Comparison of ENCODE assay signal across 8 cellular contexts in genomic region chr11:65606876-65607613, GRCh38. TPM values are rescaled to one million over a fixed set of nuclear protein-coding genes. Genes with fewer than 3 reads are reported as not detected.
DNase-seq lines count a peak whose midpoint lies in the region; ATAC-seq and TF ChIP-seq lines count a peak whose summit lies in the region.

No MANE protein-coding gene starts in this region.

- DNase-seq in HFFc6, result peak; percentile 45
- peak; percentile 95 for DNase-seq in Right ventricle myocardium inferior (ENCODE audit: missing footprints)
- DNase-seq in occipital lobe (lab: John Stamatoyannopoulos, UW), result peak; percentile 94
- no peak for DNase-seq in glomerular visceral epithelial cell (ENCODE audit: extremely low spot score)

- peaks cover 34% of the 10 kb centered on the region for H3K4me1 Mint-ChIP-seq in HFFc6 (ENCODE audit: low read depth)
- peaks cover 10% of the 10 kb centered on the region for H3K4me1 Mint-ChIP-seq in activated T-helper 17 cell treated with anti-CD3 and anti-CD28 coated beads, Interleukin-2, amount 50 U/mL, for 72 hours

- H3K27ac Mint-ChIP-seq in HFFc6, result no peak overlapping the region
- no peak overlapping the region for H3K27ac Mint-ChIP-seq in activated T-helper 17 cell treated with anti-CD3 and anti-CD28 coated beads, Interleukin-2, amount 50 U/mL, for 72 hours

- intact Hi-C loops in Right ventricle myocardium inferior (cut with DNase I), result no loop called here

- peaks cover 3% of the 10 kb centered on the region; the same call in 1 of the 2 replicates for H3K27me3 Mint-ChIP-seq in HFFc6 (ENCODE audit: insufficient read depth)
- H3K27me3 Mint-ChIP-seq in activated T-helper 17 cell treated with anti-CD3 and anti-CD28 coated beads, Interleukin-2, amount 50 U/mL, for 72 hours, result no peaks in the 10 kb centered on the region

- H3K36me3 Mint-ChIP-seq in HFFc6 (ENCODE audit: low read depth), result peaks cover 23% of the 10 kb centered on the region
- peaks cover 97% of the 10 kb centered on the region for H3K36me3 Mint-ChIP-seq in activated T-helper 17 cell treated with anti-CD3 and anti-CD28 coated beads, Interleukin-2, amount 50 U/mL, for 72 hours (ENCODE audit: low read depth)

- no peak overlapping the region for H3K4me3 Mint-ChIP-seq in HFFc6
- no peak overlapping the region for H3K4me3 Mint-ChIP-seq in activated T-helper 17 cell treated with anti-CD3 and anti-CD28 coated beads, Interleukin-2, amount 50 U/mL, for 72 hours

- TF ChIP-seq CTCF in HFFc6 (IDR thresholded peaks at IDR 0.05), result no peak

- H3K9me3 Mint-ChIP-seq in HFFc6, result no peaks in the 10 kb centered on the region
- no peaks in the 10 kb centered on the region for H3K9me3 Mint-ChIP-seq in activated T-helper 17 cell treated with anti-CD3 and anti-CD28 coated beads, Interleukin-2, amount 50 U/mL, for 72 hours

- ATAC-seq in activated T-helper 17 cell treated with anti-CD3 and anti-CD28 coated beads, Interleukin-2, amount 50 U/mL, for 72 hours (replicated peaks), result peak; percentile 63
- ATAC-seq in Right ventricle myocardium inferior (peak; percentile 98), GM18519 (IDR thresholded peaks at IDR 0.05; ENCODE audit: low FRiP score, unreplicated experiment) (no peak), GM18868 (IDR thresholded peaks at IDR 0.05; ENCODE audit: unreplicated experiment) (no peak), GM18907 (IDR thresholded peaks at IDR 0.05; ENCODE audit: unreplicated experiment) (no peak)

RNA-seq across cellular contexts. Expression of gene MAP3K11, which starts 7.0 kb away (rescaled TPM):
- total RNA-seq in HFFc6 (2021; fragmentation: NEBNext Ultra II Directional; extraction: Animal tissue kit (Norgen Biotek cat#: 25700)), result 10 to 100 TPM; 42.1 to 51.1 (median 46.5) TPM
- total RNA-seq in activated T-helper 17 cell treated with anti-CD3 and anti-CD28 coated beads, Interleukin-2, amount 50 U/mL, for 72 hours, result 10 to 100 TPM; 64.9 to 83.2 TPM
- total RNA-seq in Right ventricle myocardium inferior, result 40.0 TPM
- total RNA-seq in occipital lobe, result 9.0 TPM

RNA-seq across cellular contexts. Expression of gene PCNX3, which starts 8.5 kb away (rescaled TPM):
- total RNA-seq in HFFc6 (2021; fragmentation: NEBNext Ultra II Directional; extraction: Animal tissue kit (Norgen Biotek cat#: 25700)), result 10 to 100 TPM; 51.5 to 66.7 (median 57.3) TPM
- 10 to 100 TPM; 20.8 to 39.1 TPM for total RNA-seq in activated T-helper 17 cell treated with anti-CD3 and anti-CD28 coated beads, Interleukin-2, amount 50 U/mL, for 72 hours
- 12.4 TPM for total RNA-seq in Right ventricle myocardium inferior
- 7.0 TPM for total RNA-seq in occipital lobe

RNA-seq across cellular contexts. Expression of gene KCNK7, which starts 11.4 kb away (rescaled TPM):
- under 1 TPM in 3 of 6 experiments, not detected in 3; 0.16 to 0.31 (median 0.30) TPM for total RNA-seq in HFFc6 (2021; fragmentation: NEBNext Ultra II Directional; extraction: Animal tissue kit (Norgen Biotek cat#: 25700))
- total RNA-seq in activated T-helper 17 cell treated with anti-CD3 and anti-CD28 coated beads, Interleukin-2, amount 50 U/mL, for 72 hours, result under 1 TPM; 0.52 to 0.79 TPM
- 0.43 TPM for total RNA-seq in Right ventricle myocardium inferior
- 0.31 TPM for total RNA-seq in occipital lobe

RNA-seq across cellular contexts. Expression of gene SIPA1, which starts 30.9 kb away (rescaled TPM):
- 10 to 100 TPM; 23.0 to 41.3 (median 38.3) TPM for total RNA-seq in HFFc6 (2021; fragmentation: NEBNext Ultra II Directional; extraction: Animal tissue kit (Norgen Biotek cat#: 25700))
- total RNA-seq in activated T-helper 17 cell treated with anti-CD3 and anti-CD28 coated beads, Interleukin-2, amount 50 U/mL, for 72 hours, result 100 to 1,000 TPM; 135 to 144 TPM
- 28.2 TPM for total RNA-seq in Right ventricle myocardium inferior
- total RNA-seq in occipital lobe, result 3.7 TPM

RNA-seq across cellular contexts. Expression of gene EHBP1L1, which starts 31.2 kb away (rescaled TPM):
- total RNA-seq in HFFc6 (2021; fragmentation: NEBNext Ultra II Directional; extraction: Animal tissue kit (Norgen Biotek cat#: 25700)), result 10 to 100 TPM; 47.5 to 69.3 (median 61.3) TPM
- 100 to 1,000 TPM; 126 to 167 TPM for total RNA-seq in activated T-helper 17 cell treated with anti-CD3 and anti-CD28 coated beads, Interleukin-2, amount 50 U/mL, for 72 hours
- total RNA-seq in Right ventricle myocardium inferior (61.0 TPM), occipital lobe (9.7 TPM)

Comparison
In these comparisons a context has a peak if more than half of its experiments do, and no peak if none do; other contexts are left out.
1. ATAC-seq: peak in activated T-helper 17 cell treated with anti-CD3 and anti-CD28 coated beads, Interleukin-2, amount 50 U/mL, for 72 hours (single experiment) and Right ventricle myocardium inferior (single experiment); none in GM18519 (single experiment), GM18868 (single experiment) and GM18907 (single experiment).